Comparison of ENCODE assay signal across 10 cellular contexts in genomic region chr2:64595397-64596160, GRCh38. TPM values are rescaled to one million over a fixed set of nuclear protein-coding genes. Genes with fewer than 3 reads are reported as not detected.
DNase-seq lines count a peak whose midpoint lies in the region; ATAC-seq, FAIRE-seq and TF ChIP-seq lines count a peak whose summit lies in the region.
"Had no signal": no experiment of that assay in that cellular context is flagged by ENCODE, and none has a peak within 500 bp of the region (broad histone marks: within the 10 kb centered on the region; RNA-seq: fewer than 3 reads in every experiment).

No MANE protein-coding gene starts in this region.

- H3K36me3 Mint-ChIP-seq in astrocyte (ENCODE audit: low read depth, unreplicated experiment) = peaks cover 2% of the 10 kb centered on the region

- H3K79me2 ChIP-seq in astrocyte (ENCODE audit: insufficient read depth, low read length) = no peaks in the 10 kb centered on the region

- H3K9me3 Mint-ChIP-seq in astrocyte (ENCODE audit: unreplicated experiment) = no peaks in the 10 kb centered on the region

- no peak for DNase-seq in AG04450 (ENCODE audit: low read depth, low spot score)
- DNase-seq in HT1080 (ENCODE audit: low read depth) = peak; percentile 25
- peak; percentile 20 for DNase-seq in astrocyte (ENCODE audit: low read depth)
- peak in 1 of 2 donors; percentile 39 for DNase-seq in left colon
- no peak for DNase-seq in GDM1 (lab: John Stamatoyannopoulos, UW)
- DNase-seq in kidney = no peak
- DNase-seq: T-helper 2 cell had no signal

- H3K4me2 ChIP-seq in astrocyte (ENCODE audit: low read length) = no peak overlapping the region

- POLR2A ChIA-PET in AG04450 (lab: Yijun Ruan, JAX) = interaction anchor here (0.6 kb wide), 1 partner anchor 19 kb away, joined by 4 read pairs; no protein-coding TSS in a partner anchor

- H3K4me1 Mint-ChIP-seq in astrocyte (ENCODE audit: low read depth, unreplicated experiment) = peaks cover 9% of the 10 kb centered on the region

- H3K36me3 ChIP-seq in astrocyte (ENCODE audit: insufficient read depth, low read length) (peaks cover 6% of the 10 kb centered on the region), kidney (ENCODE audit: control insufficient read depth in 1 of 2, insufficient read depth in 2 of 2, low read length in 2 of 2) (peaks cover 4 to 13% of the 10 kb centered on the region in 2 donors)

- peak; percentile 49 for TF ChIP-seq CTCF in AG04450 (IDR thresholded peaks at IDR 0.05; ENCODE audit: low read depth, low read length)
- no peak for TF ChIP-seq CTCF in astrocyte (IDR thresholded peaks at IDR 0.05; ENCODE audit: insufficient read depth, low read depth, low read length)
- TF ChIP-seq CTCF in kidney (IDR thresholded peaks at IDR 0.05; ENCODE audit: borderline replicate concordance, extremely low read depth, insufficient read depth) = no peak

- H3K27ac ChIP-seq in AG04450 (ENCODE audit: low read depth, low read length) = no peak overlapping the region
- H3K27ac ChIP-seq in astrocyte (ENCODE audit: low read depth, low read length) = no peak overlapping the region
- no peak overlapping the region for H3K27ac ChIP-seq in kidney (ENCODE audit: low read depth in 2 of 2, low read length in 2 of 2)

- no peak overlapping the region for H3K27ac Mint-ChIP-seq in astrocyte (ENCODE audit: unreplicated experiment)

- H3K4me1 ChIP-seq in astrocyte (ENCODE audit: insufficient read depth, low read length) (peaks cover 6% of the 10 kb centered on the region), kidney (ENCODE audit: control insufficient read depth in 1 of 2, insufficient read depth in 1 of 2, low read depth in 1 of 2, low read length in 2 of 2) (peaks cover 3 to 4% of the 10 kb centered on the region in 2 donors)

- peaks cover 19% of the 10 kb centered on the region for H3K27me3 Mint-ChIP-seq in astrocyte (ENCODE audit: low read depth, unreplicated experiment)

- H4K20me1 ChIP-seq in astrocyte (ENCODE audit: insufficient read depth, low read length) = no peaks in the 10 kb centered on the region

- H3K27me3 ChIP-seq in AG04450 (ENCODE audit: control insufficient read depth, insufficient read depth, low read length) (peaks cover 30% of the 10 kb centered on the region), astrocyte (ENCODE audit: insufficient read depth, low read length) (peaks cover 24% of the 10 kb centered on the region)

- FAIRE-seq in astrocyte (lab: Jason Lieb, UNC) = no peak
- FAIRE-seq in kidney (lab: Jason Lieb, UNC) = no peak

- no peaks in the 10 kb centered on the region for H3K9me3 ChIP-seq in AG04450 (ENCODE audit: control insufficient read depth, insufficient read depth, low read length)
- H3K9me3 ChIP-seq in astrocyte (ENCODE audit: insufficient read depth, low read depth, low read length) = no peaks in the 10 kb centered on the region
- no peaks in the 10 kb centered on the region for H3K9me3 ChIP-seq in kidney (ENCODE audit: control insufficient read depth in 1 of 2, low read length in 2 of 2)

- intact Hi-C loops in left colon (cut with DNase I, micrococcal nuclease) (no loop called here), kidney (cut with DNase I) (no loop called here)

- ATAC-seq in left colon = peak; percentile 71
- no peak for ATAC-seq in HG03442 (IDR thresholded peaks at IDR 0.05; ENCODE audit: unreplicated experiment)
- no peak for ATAC-seq in GM18498 (IDR thresholded peaks at IDR 0.05; ENCODE audit: unreplicated experiment)

- no peak overlapping the region for H3K4me3 ChIP-seq in AG04450 (ENCODE audit: low read depth, low read length)
- H3K4me3 ChIP-seq in astrocyte (ENCODE audit: insufficient read depth, low read depth, low read length) = no peak overlapping the region
- no peak overlapping the region for H3K4me3 ChIP-seq in kidney (ENCODE audit: low read length in 2 of 2)
- H3K4me3 ChIP-seq: lung had no signal

- CTCF ChIA-PET in AG04450 (lab: Charles Lee) = interaction anchor here (0.6 to 3.2 kb wide), 13 partner anchors 9 to 282 kb away, joined by 3 to 18 read pairs (median 3); no protein-coding TSS in a partner anchor

- H3K9ac ChIP-seq in astrocyte (ENCODE audit: low read length) = no peak overlapping the region
- no peak overlapping the region for H3K9ac ChIP-seq in kidney (ENCODE audit: low read length in 2 of 2)

- H3K4me3 Mint-ChIP-seq in astrocyte (ENCODE audit: unreplicated experiment) = no peak overlapping the region

- no peak overlapping the region for H2AFZ ChIP-seq in astrocyte (ENCODE audit: low read depth, low read length)

RNA-seq across cellular contexts. Expression of gene SERTAD2, which starts 58.1 kb away (rescaled TPM):
- polyA plus RNA-seq in AG04450 (2011; rRNA removed) (9.9 and 10.1 TPM in 2 replicates), kidney (ENCODE audit: insufficient read depth, low read depth, low replicate concordance) (6.2 TPM)
- 12.4 and 20.5 TPM in 2 replicates for polyA minus RNA-seq in AG04450 (2011; rRNA and poly(A)+ RNA removed)
- total RNA-seq in HT1080 (2014; rRNA removed; shearing (Covaris generic)) = 4.8 and 6.6 TPM in 2 replicates
- polyA plus RNA-seq in HT1080 (2015; cell fraction: cytosol; rRNA removed) = 21.0 and 26.3 TPM in 2 replicates
- 10.9 and 16.7 TPM in 2 replicates for polyA plus RNA-seq in HT1080 (2015; cell fraction: nucleus; rRNA removed)
- total RNA-seq in astrocyte (39.9 and 42.2 TPM in 2 replicates), left colon (10 to 100 TPM; 16.0 to 20.5 TPM), kidney (21.1 TPM)

Comparison
In these comparisons a context has a peak if more than half of its experiments do, and no peak if none do; other contexts are left out.
1. DNase-seq: peak in HT1080 (single experiment) and astrocyte (single experiment); none in AG04450 (single experiment), GDM1 (single experiment) and kidney (single experiment).